In genomic region chr2:214699236-214699635, GRCh38 we compare ENCODE assay signal across 23 cellular contexts.
DNase-seq lines count a peak whose midpoint lies in the region; ATAC-seq, FAIRE-seq and TF ChIP-seq lines count a peak whose summit lies in the region.
"Had no signal": no experiment of that assay in that cellular context is flagged by ENCODE, and none has a peak within 500 bp of the region (broad histone marks: within the 10 kb centered on the region; RNA-seq: fewer than 3 reads in every experiment).

No MANE protein-coding gene starts in this region.

- TF ChIP-seq POLR2A in IMR-90 (IDR thresholded peaks at IDR 0.05; ENCODE audit: low read depth, low read length), result no peak
- TF ChIP-seq POLR2A in Peyer's patch (IDR thresholded peaks at IDR 0.05), result no peak

- no peak overlapping the region for H4K8ac ChIP-seq in IMR-90 (ENCODE audit: low read depth in 2 of 2, low read length in 2 of 2)

- in situ Hi-C loops in IMR-90 (cut with MboI; ENCODE audit: low sequenced_read_pairs), result no loop called here

- FAIRE-seq in astrocyte (lab: Jason Lieb, UNC), result no peak
- FAIRE-seq: G401.6 had no signal

- H2AFZ ChIP-seq in IMR-90 (replicated peaks; ENCODE audit: low read length, poor library complexity) (no peak overlapping the region), astrocyte (ENCODE audit: low read depth, low read length) (no peak overlapping the region)

- no peak overlapping the region for H2BK5ac ChIP-seq in IMR-90 (ENCODE audit: low read depth, low read length, poor library complexity, severe bottlenecking)

- no peak overlapping the region for H3K56ac ChIP-seq in IMR-90 (ENCODE audit: extremely low read depth, insufficient read depth, low read length)

- dilution Hi-C loops in IMR-90 (cut with HindIII; ENCODE audit: low sequenced_read_pairs, unreplicated experiment), result no loop called here

- DNase-seq in EL (peak; percentile 51), IMR-90 (peak; percentile 44), astrocyte (ENCODE audit: low read depth) (peak; percentile 29), iris pigment epithelial cell (ENCODE audit: low read depth) (peak; percentile 12), activated gamma-delta T cell (lab: John Stamatoyannopoulos, UW) (no peak), NCI-H1694 treated with DMSO at 0.1 percent for 48 hours (lab: John Stamatoyannopoulos, UW) (no peak), Peyer's patch (no peak)
- DNase-seq: Calu3, DMS153, DND-41, GOT3, HCEC 1CT, NCI-H1092, NCI-H1417 treated with DMSO at 0.1 percent for 48 hours, NCI-H187, NCI-H2171 treated with DMSO at 0.1 percent for 48 hours, NCI-H524 treated with DMSO at 0.1 percent for 48 hours, NCI-H774, SHP77 had no signal

- BruUV-seq in IMR-90 (replicated peaks; lab: Mats Ljungman, UMichigan), result no TSS peak

- H3K27ac ChIP-seq in IMR-90 (ENCODE audit: insufficient read depth, low read length) (no peak overlapping the region), astrocyte (ENCODE audit: low read depth, low read length) (no peak overlapping the region), Peyer's patch (no peak overlapping the region)
- H3K27ac ChIP-seq: KMS-11 had no signal

- no peak overlapping the region for H3K18ac ChIP-seq in IMR-90 (ENCODE audit: low read depth, low read length)

- WGBS in IMR-90 (ENCODE audit: extremely low coverage in 2 of 2, insufficient read length in 1 of 2), 2 experiments, result no CpG with 5 or more reads among the region's 2 CpGs

- no peaks in the 10 kb centered on the region for H3K79me1 ChIP-seq in IMR-90 (ENCODE audit: low read depth in 1 of 2, low read length in 2 of 2)

- no peaks in the 10 kb centered on the region for H3K36me3 Mint-ChIP-seq in astrocyte (ENCODE audit: low read depth, unreplicated experiment)

- no peak overlapping the region for H3K4me3 Mint-ChIP-seq in astrocyte (ENCODE audit: unreplicated experiment)
- H3K4me3 Mint-ChIP-seq: IgD-negative memory B cell had no signal

- intact Hi-C loops in IMR-90 (cut with micrococcal nuclease), result no loop called here

- H2BK120ac ChIP-seq in IMR-90 (ENCODE audit: low read depth, low read length), result no peak overlapping the region

- no peak overlapping the region for H4K5ac ChIP-seq in IMR-90 (ENCODE audit: low read depth, low read length)

- H3K9me1 ChIP-seq in IMR-90 (ENCODE audit: insufficient read depth, low read length), result no peaks in the 10 kb centered on the region

- no peak overlapping the region for H4K91ac ChIP-seq in IMR-90 (ENCODE audit: insufficient read depth, low read depth, low read length)

- H3K27me3 ChIP-seq in IMR-90 (ENCODE audit: control insufficient read depth, insufficient read depth, low read length) (no peaks in the 10 kb centered on the region), astrocyte (ENCODE audit: insufficient read depth, low read length) (no peaks in the 10 kb centered on the region), Peyer's patch (no peaks in the 10 kb centered on the region)

- H3K27ac Mint-ChIP-seq in astrocyte (ENCODE audit: unreplicated experiment), result no peak overlapping the region

- no peak overlapping the region for H2BK15ac ChIP-seq in IMR-90 (ENCODE audit: low read depth, low read length)

- H3K4ac ChIP-seq in IMR-90 (ENCODE audit: low read depth, low read length), result no peak overlapping the region

- peaks cover 10% of the 10 kb centered on the region for H3K4me1 Mint-ChIP-seq in astrocyte (ENCODE audit: low read depth, unreplicated experiment)
- H3K4me1 Mint-ChIP-seq: IgD-negative memory B cell had no signal

- no peak overlapping the region for H3K4me2 ChIP-seq in IMR-90 (ENCODE audit: low read depth, low read length)
- no peak overlapping the region for H3K4me2 ChIP-seq in astrocyte (ENCODE audit: low read length)
- H3K4me2 ChIP-seq: KMS-11 had no signal

- H3K14ac ChIP-seq in IMR-90 (replicated peaks; ENCODE audit: low read depth, low read length), result no peak overlapping the region

- ATAC-seq in IMR-90 (ENCODE audit: low read depth), result no peak
- ATAC-seq in GM19324 (IDR thresholded peaks at IDR 0.05; ENCODE audit: low FRiP score, unreplicated experiment), result no peak

- POLR2A ChIA-PET in IMR-90 (lab: Charles Lee; ENCODE audit: unreplicated experiment), result no interaction called here

- no peaks in the 10 kb centered on the region for H3K36me3 ChIP-seq in IMR-90 (ENCODE audit: control insufficient read depth, insufficient read depth, low read length)
- no peaks in the 10 kb centered on the region for H3K36me3 ChIP-seq in astrocyte (ENCODE audit: insufficient read depth, low read length)
- H3K36me3 ChIP-seq in Peyer's patch, result no peaks in the 10 kb centered on the region

- TF ChIP-seq CTCF in IMR-90 (conservative IDR thresholded peaks at IDR 0.05; ENCODE audit: low read depth, low read length) (no peak), astrocyte (IDR thresholded peaks at IDR 0.05; ENCODE audit: insufficient read depth, low read depth, low read length) (no peak), Peyer's patch (IDR thresholded peaks at IDR 0.05) (no peak)

- no peak overlapping the region for H2BK20ac ChIP-seq in IMR-90 (ENCODE audit: low read depth, low read length)

- CTCF ChIA-PET in IMR-90 (lab: Yijun Ruan, JAX), result interaction anchor here (0.6 kb wide), 1 partner anchor 106 kb away, joined by 5 read pairs; no protein-coding TSS in a partner anchor

- H3K23ac ChIP-seq in IMR-90 (ENCODE audit: low read depth, low read length), result no peak overlapping the region

- H3K79me2 ChIP-seq in astrocyte (ENCODE audit: insufficient read depth, low read length), result no peaks in the 10 kb centered on the region

- peaks cover 3% of the 10 kb centered on the region; the same call in 1 of the 2 replicates for H3K9me3 ChIP-seq in IMR-90 (ENCODE audit: control insufficient read depth, insufficient read depth, low read length)
- no peaks in the 10 kb centered on the region for H3K9me3 ChIP-seq in astrocyte (ENCODE audit: insufficient read depth, low read depth, low read length)
- H3K9me3 ChIP-seq in Peyer's patch, result peaks cover 0 to 5% (median 0%) of the 10 kb centered on the region in 4 donors

- H2AK9ac ChIP-seq in IMR-90 (replicated peaks; ENCODE audit: low read depth, low read length, poor library complexity), result no peak overlapping the region

- H3K4me3 ChIP-seq in IMR-90 (ENCODE audit: insufficient read depth, low read depth, low read length), result no peak overlapping the region
- H3K4me3 ChIP-seq in astrocyte (ENCODE audit: insufficient read depth, low read depth, low read length), result no peak overlapping the region
- H3K4me3 ChIP-seq in Peyer's patch, result no peak overlapping the region

- H3K9me3 Mint-ChIP-seq in astrocyte (ENCODE audit: unreplicated experiment), result peaks cover 9% of the 10 kb centered on the region

- TF ChIP-seq RAD21 in IMR-90 (IDR thresholded peaks at IDR 0.05; ENCODE audit: low read length), result no peak

- H2AK5ac ChIP-seq in IMR-90 (ENCODE audit: low read depth, low read length), result no peak overlapping the region

- H4K20me1 ChIP-seq in IMR-90 (ENCODE audit: insufficient read depth, low read length) (no peaks in the 10 kb centered on the region), astrocyte (ENCODE audit: insufficient read depth, low read length) (no peaks in the 10 kb centered on the region)

- H3K27me3 Mint-ChIP-seq in astrocyte (ENCODE audit: low read depth, unreplicated experiment), result no peaks in the 10 kb centered on the region

- H3K4me1 ChIP-seq in IMR-90 (ENCODE audit: control insufficient read depth, insufficient read depth, low read length), result no peaks in the 10 kb centered on the region
- no peaks in the 10 kb centered on the region for H3K4me1 ChIP-seq in astrocyte (ENCODE audit: insufficient read depth, low read length)
- no peaks in the 10 kb centered on the region for H3K4me1 ChIP-seq in Peyer's patch

- H3K9ac ChIP-seq in IMR-90 (ENCODE audit: low read depth, low read length) (no peak overlapping the region), astrocyte (ENCODE audit: low read length) (no peak overlapping the region)
- H3K9ac ChIP-seq: KMS-11 had no signal

TF ChIP-seq in IMR-90, 13 proteins besides CTCF, POLR2A, EP300 and RAD21:
- TF ChIP-seq MAFK (IDR thresholded peaks at IDR 0.05; ENCODE audit: low read depth, low read length), result no peak
- TF ChIP-seq CHD1 (IDR thresholded peaks at IDR 0.05; ENCODE audit: low read depth, low read length), result no peak
- no peak for TF ChIP-seq MAZ (IDR thresholded peaks at IDR 0.05; ENCODE audit: borderline replicate concordance, low read depth, low read length)
- TF ChIP-seq BHLHE40 (IDR thresholded peaks at IDR 0.05; ENCODE audit: low read depth, low read length), result no peak
- TF ChIP-seq RFX5 (IDR thresholded peaks at IDR 0.05; ENCODE audit: low read depth, low read length), result no peak
- no peak for TF ChIP-seq MXI1 (IDR thresholded peaks at IDR 0.05; ENCODE audit: borderline replicate concordance, low read depth, low read length)
- no peak for TF ChIP-seq SMC3 (IDR thresholded peaks at IDR 0.05; ENCODE audit: low read depth, low read length)
- TF ChIP-seq USF2 (IDR thresholded peaks at IDR 0.05; ENCODE audit: low read depth, low read length), result no peak
- TF ChIP-seq FOS (IDR thresholded peaks at IDR 0.05; ENCODE audit: low read depth, low read length), result no peak
- no peak for TF ChIP-seq NFE2L2 (IDR thresholded peaks at IDR 0.05; ENCODE audit: low read depth, low read length)
- no peak for TF ChIP-seq RCOR1 (IDR thresholded peaks at IDR 0.05; ENCODE audit: insufficient replicate concordance, low read length)
- no peak for TF ChIP-seq ELK1 (IDR thresholded peaks at IDR 0.05; ENCODE audit: borderline replicate concordance, low read depth, low read length)
- TF ChIP-seq CEBPB (IDR thresholded peaks at IDR 0.05; ENCODE audit: low read depth, low read length), result no peak

Comparison
In these comparisons a context has a peak if more than half of its experiments do, and no peak if none do; other contexts are left out.
1. DNase-seq: peak in EL (single experiment), IMR-90 (single experiment), astrocyte (single experiment) and iris pigment epithelial cell (single experiment); none in activated gamma-delta T cell (single experiment), NCI-H1694 treated with DMSO at 0.1 percent for 48 hours (single experiment) and Peyer's patch (0 of 3).